8 cellular contexts compared by ENCODE assay signal in genomic region chr15:88468721-88469120, GRCh38. TPM values are rescaled to one million over a fixed set of nuclear protein-coding genes. Genes with fewer than 3 reads are reported as not detected.
DNase-seq lines count a peak whose midpoint lies in the region; ATAC-seq and TF ChIP-seq lines count a peak whose summit lies in the region.
"Not testable (repeated sequence)": the region's sequence is repeated elsewhere in the genome, so short reads cannot be mapped to it uniquely, and the experiment has no call there.

No MANE protein-coding gene starts in this region.

- H3K9me3 ChIP-seq in BLaER1 treated with 17β-estradiol and CSF1 and Interleukin-3, amounts not matched to agents 10 nM and 100 nM (replicated peaks in 1 of 11); RWPE2 (ENCODE audit: severe bottlenecking); heart left ventricle: not testable (repeated sequence)

- peaks cover 41 to 73% (median 64%) of the 10 kb centered on the region in 11 experiments for H3K36me3 ChIP-seq in BLaER1 treated with 17β-estradiol and CSF1 and Interleukin-3, amounts not matched to agents 10 nM and 100 nM
- H3K36me3 ChIP-seq in RWPE2 (ENCODE audit: low read depth) = peaks cover 64% of the 10 kb centered on the region
- H3K36me3 ChIP-seq in heart left ventricle = peaks cover 0 to 55% (median 46%) of the 10 kb centered on the region in 9 donors

- not testable (repeated sequence) for H3K27ac Mint-ChIP-seq in HFFc6; stimulated activated naive CD8-positive, alpha-beta T cell treated with anti-CD3 and anti-CD28 coated beads, Interleukin-15, amount 100 ng/mL, for 72 hours
- peak overlapping the region in 2 of 10 donors; percentile 99 to 100 for H3K27ac Mint-ChIP-seq in naive thymus-derived CD8-positive, alpha-beta T cell

- H4K20me1 ChIP-seq in BLaER1 treated with 17β-estradiol and CSF1 and Interleukin-3, amounts not matched to agents 10 nM and 100 nM = peaks cover 0 to 22% (median 6%) of the 10 kb centered on the region in 11 experiments; a peak in 6 of 22 replicates

- ATAC-seq in RWPE2 (ENCODE audit: low read depth); activated T-cell treated with anti-CD3 and anti-CD28 coated beads, Interleukin-2, amount 50 U/mL, for 4 hours; heart left ventricle; naive thymus-derived CD8-positive, alpha-beta T cell; stimulated activated naive CD8-positive, alpha-beta T cell treated with anti-CD3 and anti-CD28 coated beads, Interleukin-15, amount 100 ng/mL, for 72 hours: not testable (repeated sequence)

- peak overlapping the region; percentile 84 to 98 (median 92) for H3K4me2 ChIP-seq in BLaER1 treated with 17β-estradiol and CSF1 and Interleukin-3, amounts not matched to agents 10 nM and 100 nM

- POLR2A ChIA-PET in naive thymus-derived CD8-positive, alpha-beta T cell (lab: Charles Lee) = interaction anchor here (2.2 kb wide), 1 partner anchor 167 kb away, joined by 10 read pairs; no protein-coding TSS in a partner anchor

- peaks cover 39% of the 10 kb centered on the region for H3K4me1 Mint-ChIP-seq in HFFc6 (ENCODE audit: low read depth)
- peaks cover 31% of the 10 kb centered on the region for H3K4me1 Mint-ChIP-seq in activated T-cell treated with anti-CD3 and anti-CD28 coated beads, Interleukin-2, amount 50 U/mL, for 4 hours (ENCODE audit: low read depth)
- peaks cover 14 to 35% (median 25%) of the 10 kb centered on the region in 4 donors for H3K4me1 Mint-ChIP-seq in naive thymus-derived CD8-positive, alpha-beta T cell
- peaks cover 27% of the 10 kb centered on the region for H3K4me1 Mint-ChIP-seq in stimulated activated naive CD8-positive, alpha-beta T cell treated with anti-CD3 and anti-CD28 coated beads, Interleukin-15, amount 100 ng/mL, for 72 hours

- peak overlapping the region in 1 of 11 experiments; percentile 97; a peak in 4 of 22 replicates for H3K27ac ChIP-seq in BLaER1 treated with 17β-estradiol and CSF1 and Interleukin-3, amounts not matched to agents 10 nM and 100 nM
- not testable (repeated sequence) for H3K27ac ChIP-seq in RWPE2 (ENCODE audit: poor library complexity, severe bottlenecking); coronary artery; heart left ventricle

- H3K9ac ChIP-seq in BLaER1 treated with 17β-estradiol and CSF1 and Interleukin-3, amounts not matched to agents 10 nM and 100 nM = peak overlapping the region in 10 of 11 experiments; percentile 89 to 99 (median 94); a peak in 12 of 22 replicates

- not testable (repeated sequence) for H3K27me3 Mint-ChIP-seq in HFFc6 (ENCODE audit: insufficient read depth); activated T-cell treated with anti-CD3 and anti-CD28 coated beads, Interleukin-2, amount 50 U/mL, for 4 hours (ENCODE audit: low read depth); naive thymus-derived CD8-positive, alpha-beta T cell; stimulated activated naive CD8-positive, alpha-beta T cell treated with anti-CD3 and anti-CD28 coated beads, Interleukin-15, amount 100 ng/mL, for 72 hours

- peak overlapping the region; percentile 92 for H3K4me3 Mint-ChIP-seq in HFFc6
- peak overlapping the region; percentile 92 for H3K4me3 Mint-ChIP-seq in activated T-cell treated with anti-CD3 and anti-CD28 coated beads, Interleukin-2, amount 50 U/mL, for 4 hours
- H3K4me3 Mint-ChIP-seq in naive thymus-derived CD8-positive, alpha-beta T cell = peak overlapping the region in 9 of 10 donors; percentile 39 to 99 (median 95)
- peak overlapping the region; percentile 85 to 88 for H3K4me3 Mint-ChIP-seq in stimulated activated naive CD8-positive, alpha-beta T cell treated with anti-CD3 and anti-CD28 coated beads, Interleukin-15, amount 100 ng/mL, for 72 hours

- WGBS in heart left ventricle, 4 donors = 93 to 96% (median 94%) methylated on average over 10 of the region's 10 CpGs

- intact Hi-C loops in heart left ventricle (cut with DNase I) = loop anchor here in 1 of 10 donors (5.0 kb wide), 1 partner anchor 154 kb away; the partner anchor contains the start of gene AEN

- peak overlapping the region; percentile 81 to 93 (median 87); a peak in 18 of 20 replicates for H3K4me3 ChIP-seq in BLaER1 treated with 17β-estradiol and CSF1 and Interleukin-3, amounts not matched to agents 10 nM and 100 nM
- peak overlapping the region; percentile 61 for H3K4me3 ChIP-seq in RWPE2 (ENCODE audit: severe bottlenecking)
- peak overlapping the region; percentile 89 for H3K4me3 ChIP-seq in coronary artery
- H3K4me3 ChIP-seq in heart left ventricle = peak overlapping the region in 8 of 12 donors; percentile 65 to 99 (median 82)

- H3K27me3 ChIP-seq in BLaER1 treated with 17β-estradiol and CSF1 and Interleukin-3, amounts not matched to agents 10 nM and 100 nM; RWPE2 (ENCODE audit: insufficient read depth, poor library complexity, severe bottlenecking); heart left ventricle: not testable (repeated sequence)

- not testable (repeated sequence) for DNase-seq in HFFc6; RWPE2 (ENCODE audit: low spot score); activated T-cell treated with anti-CD3 and anti-CD28 coated beads, Interleukin-2, amount 50 U/mL, for 4 hours; heart left ventricle; naive thymus-derived CD8-positive, alpha-beta T cell; stimulated activated naive CD8-positive, alpha-beta T cell treated with anti-CD3 and anti-CD28 coated beads, Interleukin-15, amount 100 ng/mL, for 72 hours
- peak; percentile 12 for DNase-seq in coronary artery (ENCODE audit: low spot score)

- peaks cover 23 to 50% (median 40%) of the 10 kb centered on the region in 10 experiments for H3K4me1 ChIP-seq in BLaER1 treated with 17β-estradiol and CSF1 and Interleukin-3, amounts not matched to agents 10 nM and 100 nM
- not testable (repeated sequence) for H3K4me1 ChIP-seq in RWPE2 (ENCODE audit: insufficient read depth, poor library complexity, severe bottlenecking)
- peaks cover 6 to 37% (median 24%) of the 10 kb centered on the region in 12 donors for H3K4me1 ChIP-seq in heart left ventricle

- TF ChIP-seq POLR2A in heart left ventricle (IDR thresholded peaks at IDR 0.05) = not testable (repeated sequence)

- not testable (repeated sequence) for H3K9me3 Mint-ChIP-seq in HFFc6; activated T-cell treated with anti-CD3 and anti-CD28 coated beads, Interleukin-2, amount 50 U/mL, for 4 hours; naive thymus-derived CD8-positive, alpha-beta T cell; stimulated activated naive CD8-positive, alpha-beta T cell treated with anti-CD3 and anti-CD28 coated beads, Interleukin-15, amount 100 ng/mL, for 72 hours

- H3K36me3 Mint-ChIP-seq in HFFc6 (ENCODE audit: low read depth) = peaks cover 24% of the 10 kb centered on the region
- H3K36me3 Mint-ChIP-seq in activated T-cell treated with anti-CD3 and anti-CD28 coated beads, Interleukin-2, amount 50 U/mL, for 4 hours (ENCODE audit: insufficient read depth) = peaks cover 19% of the 10 kb centered on the region
- peaks cover 0 to 38% (median 0%) of the 10 kb centered on the region in 3 donors for H3K36me3 Mint-ChIP-seq in naive thymus-derived CD8-positive, alpha-beta T cell

- not testable (repeated sequence) for TF ChIP-seq CTCF in HFFc6 (IDR thresholded peaks at IDR 0.05); RWPE2 (IDR thresholded peaks at IDR 0.05; ENCODE audit: poor library complexity, severe bottlenecking); coronary artery (IDR thresholded peaks at IDR 0.05); heart left ventricle (IDR thresholded peaks at IDR 0.05)

RNA-seq across cellular contexts. Expression of gene MRPS11, which starts 1.2 kb away (rescaled TPM):
- total RNA-seq in HFFc6 (2021; fragmentation: NEBNext Ultra II Directional; extraction: Animal tissue kit (Norgen Biotek cat#: 25700)) = 10 to 100 TPM; 63.4 to 75.9 (median 69.4) TPM
- total RNA-seq in activated T-cell treated with anti-CD3 and anti-CD28 coated beads, Interleukin-2, amount 50 U/mL, for 4 hours = 10 to 100 TPM; 61.3 to 73.4 (median 67.2) TPM
- total RNA-seq in heart left ventricle = 10 to 100 TPM; 49.7 to 72.7 (median 59.0) TPM
- polyA plus RNA-seq in heart left ventricle = 10 to 100 TPM; 73.2 to 77.9 TPM
- total RNA-seq in naive thymus-derived CD8-positive, alpha-beta T cell = 10 to 100 TPM; 28.6 to 32.0 TPM
- polyA plus RNA-seq in naive thymus-derived CD8-positive, alpha-beta T cell = 10 to 100 TPM; 59.0 to 71.8 (median 67.1) TPM

RNA-seq across cellular contexts. Expression of gene MRPL46, which starts 1.5 kb away (rescaled TPM):
- total RNA-seq in HFFc6 (2021; fragmentation: NEBNext Ultra II Directional; extraction: Animal tissue kit (Norgen Biotek cat#: 25700)) = 10 to 100 TPM; 27.3 to 31.3 (median 29.0) TPM
- total RNA-seq in activated T-cell treated with anti-CD3 and anti-CD28 coated beads, Interleukin-2, amount 50 U/mL, for 4 hours = 10 to 100 TPM; 50.0 to 56.3 (median 51.4) TPM
- total RNA-seq in heart left ventricle = 100 to 1,000 TPM in 1 of 9 donors, 10 to 100 TPM in 8; 40.7 to 113 (median 75.2) TPM
- 10 to 100 TPM; 79.5 to 92.8 TPM for polyA plus RNA-seq in heart left ventricle
- total RNA-seq in naive thymus-derived CD8-positive, alpha-beta T cell = 10 to 100 TPM; 30.3 to 32.4 TPM
- polyA plus RNA-seq in naive thymus-derived CD8-positive, alpha-beta T cell = 10 to 100 TPM; 41.6 to 61.6 (median 57.2) TPM
